Comparison of ENCODE assay signal across 8 cellular contexts in genomic region chr1:67735806-67736627, GRCh38. TPM values are rescaled to one million over a fixed set of nuclear protein-coding genes. Genes with fewer than 3 reads are reported as not detected.
DNase-seq lines count a peak whose midpoint lies in the region; ATAC-seq and TF ChIP-seq lines count a peak whose summit lies in the region.

No MANE protein-coding gene starts in this region.

- peaks cover 11 to 13% (median 13%) of the 10 kb centered on the region in 4 donors for H3K4me1 Mint-ChIP-seq in CD4-positive, alpha-beta memory T cell

- peaks cover 18% of the 10 kb centered on the region for H3K4me1 ChIP-seq in CD4-positive, alpha-beta memory T cell (ENCODE audit: insufficient read depth, low read length)
- peaks cover 5 to 35% of the 10 kb centered on the region in 2 donors for H3K4me1 ChIP-seq in adrenal gland (replicated peaks in 1 of 2)
- peaks cover 19% of the 10 kb centered on the region for H3K4me1 ChIP-seq in right cardiac atrium (ENCODE audit: control insufficient read depth, insufficient read depth, low read length)

- no peaks in the 10 kb centered on the region for H3K27me3 Mint-ChIP-seq in CD4-positive, alpha-beta memory T cell

- no peak overlapping the region for H3K27ac ChIP-seq in CD4-positive, alpha-beta memory T cell (ENCODE audit: low read depth, low read length)
- H3K27ac ChIP-seq in adrenal gland (peak overlapping the region in 2 of 5 donors; percentile 52 to 74), right cardiac atrium (ENCODE audit: low read length) (peak overlapping the region; percentile 68)

- intact Hi-C loops in CD4-positive, alpha-beta memory T cell (cut with micrococcal nuclease): loop anchor here (1.0 kb wide), 1 partner anchor 51 kb away; the partner anchor contains the start of gene GADD45A
- intact Hi-C loops in adrenal gland (cut with DNase I) (no loop called here), right cardiac atrium (cut with DNase I) (no loop called here), sciatic nerve (cut with DNase I) (loop anchor here (10.0 kb wide), 1 partner anchor 1211 kb away; no protein-coding TSS in a partner anchor)

- peak overlapping the region; percentile 44 to 92 (median 74) for H3K27ac Mint-ChIP-seq in CD4-positive, alpha-beta memory T cell

- POLR2A ChIA-PET in CD4-positive, alpha-beta memory T cell (lab: Charles Lee; ENCODE audit: partially characterized antibody): interaction anchor here (0.6 to 3.9 kb wide), 2 partner anchors 50 to 101 kb away, joined by 4 to 31 read pairs; partner anchors contain the start of gene GADD45A

- H3K36me3 Mint-ChIP-seq in CD4-positive, alpha-beta memory T cell: no peaks in the 10 kb centered on the region

- H3K4me3 ChIP-seq in CD4-positive, alpha-beta memory T cell (ENCODE audit: low read length in 2 of 2): peak overlapping the region in 1 of 2 donors; percentile 54
- H3K4me3 ChIP-seq in adrenal gland (no peak overlapping the region), right cardiac atrium (ENCODE audit: low read length) (no peak overlapping the region)

- TF ChIP-seq POLR2A in adrenal gland (IDR thresholded peaks at IDR 0.05): no peak

- CTCF ChIA-PET in CD4-positive, alpha-beta memory T cell (lab: Charles Lee; ENCODE audit: partially characterized antibody): interaction anchor here (1.0 to 2.5 kb wide), 4 partner anchors 10 to 51 kb away, joined by 3 to 10 read pairs (median 3); partner anchors contain the start of gene GADD45A

- WGBS in adrenal gland, 4 donors: 21 to 58% (median 29%) methylated on average over 3 to 11 of the region's 11 CpGs
- WGBS in right cardiac atrium: 20% methylated on average over 11 of the region's 11 CpGs

- DNase-seq in CD4-positive, alpha-beta memory T cell: peak in 4 of 5 donors; percentile 14 to 30 (median 20)
- DNase-seq in RPMI7951 (ENCODE audit: low read depth) (peak; percentile 97), adrenal gland (peak in 6 of 7 donors; percentile 42 to 78 (median 57)), right cardiac atrium (peak; percentile 75 to 88 (median 77)), sciatic nerve (ENCODE audit: low spot score) (peak; percentile 78), epidermal melanocyte (ENCODE audit: insufficient read length, low spot score) (no peak)

- H3K27me3 ChIP-seq in CD4-positive, alpha-beta memory T cell (ENCODE audit: insufficient read depth, low read length): no peaks in the 10 kb centered on the region
- no peaks in the 10 kb centered on the region for H3K27me3 ChIP-seq in adrenal gland
- H3K27me3 ChIP-seq in right cardiac atrium (ENCODE audit: control insufficient read depth, insufficient read depth): no peaks in the 10 kb centered on the region

- peak; percentile 90 for ATAC-seq in GM19351 (IDR thresholded peaks at IDR 0.05; ENCODE audit: unreplicated experiment)
- peak; percentile 91 for ATAC-seq in HG03432 (IDR thresholded peaks at IDR 0.05; ENCODE audit: unreplicated experiment)
- ATAC-seq in right cardiac atrium: peak; percentile 85 to 88
- ATAC-seq in sciatic nerve: peak; percentile 84

- no peaks in the 10 kb centered on the region for H3K9me3 Mint-ChIP-seq in CD4-positive, alpha-beta memory T cell

- no peak for TF ChIP-seq CTCF in adrenal gland (IDR thresholded peaks at IDR 0.05)

- H3K9me3 ChIP-seq in CD4-positive, alpha-beta memory T cell (ENCODE audit: control insufficient read depth in 1 of 2, low read length in 2 of 2): no peaks in the 10 kb centered on the region
- H3K9me3 ChIP-seq in adrenal gland (replicated peaks in 1 of 3): no peaks in the 10 kb centered on the region
- no peaks in the 10 kb centered on the region for H3K9me3 ChIP-seq in right cardiac atrium (ENCODE audit: control insufficient read depth, low read length)

- peak overlapping the region; percentile 56 to 90 (median 83) for H3K4me3 Mint-ChIP-seq in CD4-positive, alpha-beta memory T cell

- H3K36me3 ChIP-seq in CD4-positive, alpha-beta memory T cell (ENCODE audit: insufficient read depth, low read length): no peaks in the 10 kb centered on the region
- H3K36me3 ChIP-seq in adrenal gland (replicated peaks in 1 of 2): no peaks in the 10 kb centered on the region

RNA-seq across cellular contexts. Expression of gene GADD45A, which starts 51.0 kb away (rescaled TPM):
- total RNA-seq in CD4-positive, alpha-beta memory T cell: 10 to 100 TPM; 25.3 to 26.8 TPM
- 10 to 100 TPM in 1 of 2 donors, 1 to 10 TPM in 1; 6.4 to 21.3 TPM for polyA plus RNA-seq in CD4-positive, alpha-beta memory T cell
- total RNA-seq in RPMI7951 (2014; rRNA removed; shearing (Covaris generic)): 45.8 and 46.0 TPM in 2 replicates
- 10 to 100 TPM in 5 of 8 donors, 1 to 10 TPM in 3; 5.3 to 26.9 (median 11.5) TPM for total RNA-seq in adrenal gland
- polyA plus RNA-seq in adrenal gland: 10 to 100 TPM in 2 of 3 donors, 1 to 10 TPM in 1; 9.2 to 20.9 (median 19.6) TPM
- total RNA-seq in right cardiac atrium: 10 to 100 TPM; 10.5 to 23.3 (median 18.2) TPM
- 24.6 TPM for polyA plus RNA-seq in right cardiac atrium
- 34.6 TPM for total RNA-seq in sciatic nerve

Comparison
In these comparisons a context has a peak if more than half of its experiments do, and no peak if none do; other contexts are left out.
1. intact Hi-C loops: an anchor here in CD4-positive, alpha-beta memory T cell (1.0 kb wide) and sciatic nerve (10.0 kb wide); none called in adrenal gland and right cardiac atrium.